In the genomic region with DNA sequence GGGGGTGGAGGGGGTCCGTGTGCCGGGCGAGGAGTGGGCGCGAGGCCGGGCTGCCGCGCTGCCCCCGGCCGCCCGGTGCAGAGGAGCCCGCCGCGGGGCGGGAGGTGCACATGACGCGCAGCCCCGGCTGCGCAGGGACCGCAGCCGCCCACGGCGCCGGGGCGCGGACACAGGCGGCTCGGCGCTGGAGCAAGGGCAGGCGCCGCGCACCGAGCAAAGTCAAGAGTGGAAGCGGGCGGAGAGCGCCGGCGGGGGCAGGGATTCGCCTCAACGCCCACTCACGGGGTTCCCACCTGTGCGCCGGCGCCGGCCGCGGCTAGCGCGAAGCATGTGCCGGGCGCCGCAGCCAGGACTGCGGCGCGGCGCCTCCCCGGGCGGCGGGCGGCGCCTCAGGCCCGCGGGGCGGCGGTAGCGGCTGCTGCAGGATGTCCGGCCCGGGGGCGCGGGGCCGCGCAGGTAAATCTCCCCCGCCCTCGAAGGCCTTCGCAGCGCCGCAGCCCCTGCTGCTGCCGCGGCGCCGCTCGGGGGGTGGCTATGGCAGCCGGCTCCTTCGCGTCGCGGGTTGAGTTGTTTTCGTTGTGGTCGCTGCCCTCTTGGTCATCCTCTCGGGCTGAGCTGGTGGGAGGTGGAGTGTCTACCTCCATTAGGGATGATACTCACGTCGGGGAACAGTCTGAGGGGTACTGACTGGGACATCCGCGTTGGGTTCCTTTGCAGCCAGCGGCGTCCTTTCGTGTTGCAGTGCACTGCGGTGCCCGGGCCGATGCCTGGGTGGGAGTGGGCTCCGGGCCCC, we compare ENCODE assay signal across 9 cellular contexts.
DNase-seq lines count a peak whose midpoint lies in the region; ATAC-seq, FAIRE-seq and TF ChIP-seq lines count a peak whose summit lies in the region.
"Had no signal": no experiment of that assay in that cellular context is flagged by ENCODE, and none has a peak within 500 bp of the region (broad histone marks: within the 10 kb centered on the region; RNA-seq: fewer than 3 reads in every experiment).

No MANE protein-coding gene starts in this region.

- no peak for TF ChIP-seq POLR2A in A549 (IDR thresholded peaks at IDR 0.05; ENCODE audit: low read length)

- peak overlapping the region; percentile 74 for H3K9ac ChIP-seq in NT2/D1 (ENCODE audit: insufficient read length, low read depth)
- H3K9ac ChIP-seq in mucosa of rectum (ENCODE audit: low read depth in 1 of 2, low read length in 2 of 2): no peak overlapping the region

- no peaks in the 10 kb centered on the region for H3K4me1 ChIP-seq in A549
- no peaks in the 10 kb centered on the region for H3K4me1 ChIP-seq in NT2/D1 (ENCODE audit: insufficient read depth, insufficient read length)
- H3K4me1 ChIP-seq in mucosa of rectum (ENCODE audit: control insufficient read depth in 2 of 2, insufficient read depth in 2 of 2, low read length in 2 of 2): no peaks in the 10 kb centered on the region

- ATAC-seq in A549 (peak; percentile 56 to 64; a peak in 5 of 6 replicates), GM18498 (IDR thresholded peaks at IDR 0.05; ENCODE audit: unreplicated experiment) (peak; percentile 62), HG02943 (IDR thresholded peaks at IDR 0.05; ENCODE audit: low read depth, unreplicated experiment) (peak; percentile 53), esophagus mucosa (peak; percentile 17)

- no peak for DNase-seq in A549 (ENCODE audit: low read depth in 1 of 2, low spot score in 1 of 2)
- DNase-seq in NT2/D1 (ENCODE audit: low read depth, low spot score): peak; percentile 18
- DNase-seq in NAMALWA (ENCODE audit: low spot score): no peak
- DNase-seq in NCI-H1694 treated with DMSO at 0.1 percent for 48 hours (lab: John Stamatoyannopoulos, UW): no peak

- H3K27ac ChIP-seq in A549: no peak overlapping the region
- H3K27ac ChIP-seq in mucosa of rectum (ENCODE audit: low read depth in 2 of 2, low read length in 2 of 2): no peak overlapping the region

- H3K4me3 ChIP-seq in A549 (peak overlapping the region; percentile 37), NT2/D1 (ENCODE audit: insufficient read length, low read depth) (peak overlapping the region; percentile 51), mucosa of rectum (ENCODE audit: low read length in 2 of 2) (peak overlapping the region; percentile 50 to 52)

- H3K36me3 ChIP-seq in NT2/D1 (ENCODE audit: insufficient read depth, insufficient read length, low read length): no peaks in the 10 kb centered on the region
- H3K36me3 ChIP-seq in mucosa of rectum (ENCODE audit: control insufficient read depth in 2 of 2, insufficient read depth in 2 of 2, low read length in 2 of 2): no peaks in the 10 kb centered on the region

- H3K9me3 ChIP-seq in A549 (no peaks in the 10 kb centered on the region; the same call in 2 of the 3 replicates), NT2/D1 (ENCODE audit: insufficient read depth, low read length) (no peaks in the 10 kb centered on the region), mucosa of rectum (ENCODE audit: control insufficient read depth in 2 of 2, low read length in 2 of 2) (no peaks in the 10 kb centered on the region)

- CTCF ChIA-PET in A549 (lab: Yijun Ruan, JAX): no interaction called here

- no peak for TF ChIP-seq RAD21 in A549 (conservative IDR thresholded peaks at IDR 0.05 in 1 of 2, IDR thresholded peaks at IDR 0.05 in 1 of 2)

- TF ChIP-seq EP300 in A549 (IDR thresholded peaks at IDR 0.05): no peak

- peak overlapping the region; percentile 72 for H3K4me2 ChIP-seq in A549

- FAIRE-seq in A549 (lab: Jason Lieb, UNC): no peak
- FAIRE-seq: colon had no signal

- H3K27me3 ChIP-seq in NT2/D1 (ENCODE audit: insufficient read depth, insufficient read length) (peaks cover 7% of the 10 kb centered on the region), mucosa of rectum (ENCODE audit: control insufficient read depth in 2 of 2, insufficient read depth in 2 of 2, low read length in 2 of 2) (peaks cover 5 to 10% of the 10 kb centered on the region in 2 donors)

- POLR2A ChIA-PET in A549 (lab: Yijun Ruan, JAX): no interaction called here

- TF ChIP-seq CTCF in A549 (IDR thresholded peaks at IDR 0.05): no peak

- WGBS in A549 (ENCODE audit: missing lambda C conversion rate): 13% methylated on average over 7 of the region's 101 CpGs

TF ChIP-seq in A549, 52 proteins besides CTCF, POLR2A, EP300 and RAD21:
- no peak for TF ChIP-seq PBX3 (IDR thresholded peaks at IDR 0.05)
- TF ChIP-seq RFX5 (IDR thresholded peaks at IDR 0.05): no peak
- no peak for TF ChIP-seq NR3C1 (IDR thresholded peaks at IDR 0.05)
- TF ChIP-seq HDAC2 (IDR thresholded peaks at IDR 0.05): no peak
- TF ChIP-seq RNF2 (IDR thresholded peaks at IDR 0.05; ENCODE audit: borderline replicate concordance, low read depth): no peak
- TF ChIP-seq CEBPB (IDR thresholded peaks at IDR 0.05): no peak
- TF ChIP-seq ZFP36 (IDR thresholded peaks at IDR 0.05; ENCODE audit: borderline replicate concordance, partially characterized antibody): no peak
- TF ChIP-seq SREBF2 (IDR thresholded peaks at IDR 0.05): no peak
- no peak for TF ChIP-seq CHD2 (IDR thresholded peaks at IDR 0.05; ENCODE audit: low read length, partially characterized antibody)
- TF ChIP-seq, protein P1, sequence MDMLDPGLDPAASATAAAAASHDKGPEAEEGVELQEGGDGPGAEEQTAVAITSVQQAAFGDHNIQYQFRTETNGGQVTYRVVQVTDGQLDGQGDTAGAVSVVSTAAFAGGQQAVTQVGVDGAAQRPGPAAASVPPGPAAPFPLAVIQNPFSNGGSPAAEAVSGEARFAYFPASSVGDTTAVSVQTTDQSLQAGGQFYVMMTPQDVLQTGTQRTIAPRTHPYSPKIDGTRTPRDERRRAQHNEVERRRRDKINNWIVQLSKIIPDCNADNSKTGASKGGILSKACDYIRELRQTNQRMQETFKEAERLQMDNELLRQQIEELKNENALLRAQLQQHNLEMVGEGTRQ (IDR thresholded peaks at IDR 0.05): no peak
- TF ChIP-seq SMC3 (IDR thresholded peaks at IDR 0.05): no peak
